Comparison of ENCODE assay signal across 8 cellular contexts in genomic region chr7:26184283-26185020, GRCh38. TPM values are rescaled to one million over a fixed set of nuclear protein-coding genes. Genes with fewer than 3 reads are reported as not detected.
A peak's percentile ranks its signal among the peaks of the same experiment; 100 is the strongest.
DNase-seq lines count a peak whose midpoint lies in the region; ATAC-seq, FAIRE-seq and TF ChIP-seq lines count a peak whose summit lies in the region.
"Not testable (repeated sequence)": the region's sequence is repeated elsewhere in the genome, so short reads cannot be mapped to it uniquely, and the experiment has no call there.

No MANE protein-coding gene starts in this region.

- H3K79me2 ChIP-seq in OCI-LY7 (ENCODE audit: insufficient read depth, low read depth, low read length); endothelial cell of umbilical vein (ENCODE audit: control insufficient read depth, insufficient read depth, low read length): not testable (repeated sequence)

- dilution Hi-C loops in endothelial cell of umbilical vein (cut with MboI; ENCODE audit: extremely low pct_ligation_motif_present, low sequenced_read_pairs) = loop anchor here (25.0 kb wide), 1 partner anchor 978 kb away; the partner anchor contains the start of genes HOXA10, HOXA3, HOXA7 and HOXA9

- H3K9ac ChIP-seq in endothelial cell of umbilical vein (replicated peaks; ENCODE audit: extremely low read depth, insufficient read depth, low read length) = not testable (repeated sequence)

- H3K4me1 Mint-ChIP-seq in CD8-positive, alpha-beta memory T cell = peaks cover 68 to 91% (median 86%) of the 10 kb centered on the region in 3 donors
- H3K4me1 Mint-ChIP-seq in WTC11 = peaks cover 46% of the 10 kb centered on the region
- H3K4me1 Mint-ChIP-seq in activated naive CD4-positive, alpha-beta T cell treated with anti-CD3 and anti-CD28 coated beads, Interleukin-2, amount 50 U/mL, for 24 hours = peaks cover 84% of the 10 kb centered on the region
- peaks cover 72 to 76% of the 10 kb centered on the region in 2 donors for H3K4me1 Mint-ChIP-seq in natural killer cell treated with Interleukin-12 subunit alpha and Interleukin-12 subunit beta and Interleukin-15 and Interleukin-18, amount 100 ng/mL, for 72 hours (ENCODE audit: low read depth in 2 of 2)

- H3K9me3 Mint-ChIP-seq in CD8-positive, alpha-beta memory T cell; WTC11; natural killer cell treated with Interleukin-12 subunit alpha and Interleukin-12 subunit beta and Interleukin-15 and Interleukin-18, amount 100 ng/mL, for 72 hours: not testable (repeated sequence)
- peaks cover 18% of the 10 kb centered on the region for H3K9me3 Mint-ChIP-seq in activated naive CD4-positive, alpha-beta T cell treated with anti-CD3 and anti-CD28 coated beads, Interleukin-2, amount 50 U/mL, for 24 hours

- not testable (repeated sequence) for H3K4me2 ChIP-seq in OCI-LY7 (ENCODE audit: low read length); endothelial cell of umbilical vein (ENCODE audit: insufficient read depth, low read length)

- not testable (repeated sequence) for H3K4me3 Mint-ChIP-seq in CD8-positive, alpha-beta memory T cell; WTC11; activated naive CD4-positive, alpha-beta T cell treated with anti-CD3 and anti-CD28 coated beads, Interleukin-2, amount 50 U/mL, for 24 hours
- H3K4me3 Mint-ChIP-seq in natural killer cell treated with Interleukin-12 subunit alpha and Interleukin-12 subunit beta and Interleukin-15 and Interleukin-18, amount 100 ng/mL, for 72 hours = peak overlapping the region; percentile 38

- peak overlapping the region in 7 of 8 donors; percentile 38 to 91 (median 68) for H3K27ac Mint-ChIP-seq in CD8-positive, alpha-beta memory T cell
- peak overlapping the region; percentile 92 for H3K27ac Mint-ChIP-seq in WTC11
- H3K27ac Mint-ChIP-seq in activated naive CD4-positive, alpha-beta T cell treated with anti-CD3 and anti-CD28 coated beads, Interleukin-2, amount 50 U/mL, for 24 hours = peak overlapping the region; percentile 95
- H3K27ac Mint-ChIP-seq in natural killer cell treated with Interleukin-12 subunit alpha and Interleukin-12 subunit beta and Interleukin-15 and Interleukin-18, amount 100 ng/mL, for 72 hours = peak overlapping the region; percentile 80 to 86

- H3K36me3 Mint-ChIP-seq in CD8-positive, alpha-beta memory T cell = peaks cover 18 to 43% (median 19%) of the 10 kb centered on the region in 3 donors
- peaks cover 49% of the 10 kb centered on the region for H3K36me3 Mint-ChIP-seq in WTC11
- H3K36me3 Mint-ChIP-seq in activated naive CD4-positive, alpha-beta T cell treated with anti-CD3 and anti-CD28 coated beads, Interleukin-2, amount 50 U/mL, for 24 hours = peaks cover 35% of the 10 kb centered on the region
- peaks cover 33% of the 10 kb centered on the region for H3K36me3 Mint-ChIP-seq in natural killer cell treated with Interleukin-12 subunit alpha and Interleukin-12 subunit beta and Interleukin-15 and Interleukin-18, amount 100 ng/mL, for 72 hours

- not testable (repeated sequence) for BruUV-seq in OCI-LY7 (replicated peaks; lab: Mats Ljungman, UMichigan); endothelial cell of umbilical vein (replicated peaks; lab: Mats Ljungman, UMichigan)

- H3K4me3 ChIP-seq in CD8-positive, alpha-beta memory T cell (ENCODE audit: low read length); HEK293 (ENCODE audit: low read depth, low read length); OCI-LY7 (ENCODE audit: low read depth, low read length, poor library complexity, severe bottlenecking); endothelial cell of umbilical vein (replicated peaks in 1 of 3; ENCODE audit: insufficient read depth in 1 of 3, low read depth in 1 of 3, low read length in 3 of 3): not testable (repeated sequence)

- POLR2A ChIA-PET in CD8-positive, alpha-beta memory T cell (lab: Charles Lee) = interaction anchor here (1.0 to 2.8 kb wide), 2 partner anchors 12 to 32 kb away, joined by 3 to 10 read pairs; partner anchors contain the start of gene NFE2L3
- POLR2A ChIA-PET in HEK293 (lab: Yijun Ruan, JAX) = not testable (repeated sequence)
- POLR2A ChIA-PET in OCI-LY7 (lab: Charles Lee) = interaction anchor here (0.9 kb wide), 1 partner anchor 46 kb away, joined by 3 read pairs; no protein-coding TSS in a partner anchor
- POLR2A ChIA-PET in WTC11 (lab: Charles Lee) = interaction anchor here (1.6 kb wide), 1 partner anchor 32 kb away, joined by 5 read pairs; the partner anchor contains the start of gene NFE2L3
- POLR2A ChIA-PET in endothelial cell of umbilical vein (lab: Charles Lee) = interaction anchor here (0.6 to 0.9 kb wide), 2 partner anchors 11 to 14 kb away, joined by 3 to 4 read pairs; no protein-coding TSS in a partner anchor

- H3K27me3 Mint-ChIP-seq in CD8-positive, alpha-beta memory T cell; WTC11 (ENCODE audit: low read depth); activated naive CD4-positive, alpha-beta T cell treated with anti-CD3 and anti-CD28 coated beads, Interleukin-2, amount 50 U/mL, for 24 hours; natural killer cell treated with Interleukin-12 subunit alpha and Interleukin-12 subunit beta and Interleukin-15 and Interleukin-18, amount 100 ng/mL, for 72 hours: not testable (repeated sequence)

- TF ChIP-seq POLR2A in endothelial cell of umbilical vein (IDR thresholded peaks at IDR 0.05; ENCODE audit: low read depth, low read length) = peak; percentile 3

- not testable (repeated sequence) for DNase-seq in CD8-positive, alpha-beta memory T cell; WTC11 (ENCODE audit: low spot score); endothelial cell of umbilical vein (ENCODE audit: low read depth, low spot score); natural killer cell treated with Interleukin-12 subunit alpha and Interleukin-12 subunit beta and Interleukin-15 and Interleukin-18, amount 100 ng/mL, for 72 hours (ENCODE audit: low spot score); urothelium cell line (ENCODE audit: low spot score)
- DNase-seq in OCI-LY7 (ENCODE audit: low spot score) = peak; percentile 16

- not testable (repeated sequence) for H2AFZ ChIP-seq in OCI-LY7 (ENCODE audit: low read length); endothelial cell of umbilical vein (ENCODE audit: low read depth, low read length)

- not testable (repeated sequence) for H3K36me3 ChIP-seq in CD8-positive, alpha-beta memory T cell (ENCODE audit: insufficient read depth, low read length)
- H3K36me3 ChIP-seq in HEK293 (ENCODE audit: control insufficient read depth in 2 of 2, insufficient read depth in 1 of 2, low read length in 2 of 2) = peaks cover 7 to 18% of the 10 kb centered on the region in 2 experiments; a peak in 2 of 3 replicates
- peaks cover 82% of the 10 kb centered on the region for H3K36me3 ChIP-seq in OCI-LY7 (ENCODE audit: insufficient read depth, low read length)
- H3K36me3 ChIP-seq in endothelial cell of umbilical vein (ENCODE audit: control insufficient read depth in 2 of 2, extremely low read depth in 1 of 2, insufficient read depth in 2 of 2, low read length in 2 of 2) = peaks cover 21 to 26% of the 10 kb centered on the region in 2 experiments

- not testable (repeated sequence) for TF ChIP-seq CTCF in HEK293 (tag by site-specific recombination; IDR thresholded peaks at IDR 0.05); OCI-LY7 (conservative IDR thresholded peaks at IDR 0.05; ENCODE audit: low read length); WTC11 (IDR thresholded peaks at IDR 0.05); endothelial cell of umbilical vein (IDR thresholded peaks at IDR 0.05; ENCODE audit: extremely low read depth in 1 of 2, insufficient read depth in 1 of 2, low read depth in 1 of 2, low read length in 2 of 2)

- not testable (repeated sequence) for H3K9me1 ChIP-seq in endothelial cell of umbilical vein (replicated peaks; ENCODE audit: control insufficient read depth, extremely low read depth, insufficient read depth, low read length)

- H3K4me1 ChIP-seq in CD8-positive, alpha-beta memory T cell (ENCODE audit: insufficient read depth, low read length) = peaks cover 35% of the 10 kb centered on the region
- H3K4me1 ChIP-seq in HEK293 (ENCODE audit: control insufficient read depth, insufficient read depth, low read length); endothelial cell of umbilical vein (ENCODE audit: control insufficient read depth, extremely low read depth, insufficient read depth, low read length): not testable (repeated sequence)
- peaks cover 19% of the 10 kb centered on the region for H3K4me1 ChIP-seq in OCI-LY7 (ENCODE audit: insufficient read depth, low read length, poor library complexity, severe bottlenecking)

- CTCF ChIA-PET in CD8-positive, alpha-beta memory T cell (lab: Charles Lee); OCI-LY7 (lab: Charles Lee; ENCODE audit: unreplicated experiment); WTC11 (lab: Charles Lee): not testable (repeated sequence)
- CTCF ChIA-PET in HEK293 (lab: Yijun Ruan, JAX) (interaction anchor here (1.4 kb wide), 1 partner anchor 14 kb away, joined by 4 read pairs; no protein-coding TSS in a partner anchor), endothelial cell of umbilical vein (lab: Charles Lee) (interaction anchor here (1.0 to 4.6 kb wide), 3 partner anchors 13 to 94 kb away, joined by 3 to 30 read pairs (median 4); no protein-coding TSS in a partner anchor)

- not testable (repeated sequence) for H3K27me3 ChIP-seq in CD8-positive, alpha-beta memory T cell (ENCODE audit: insufficient read depth, low read length, poor library complexity, severe bottlenecking); endothelial cell of umbilical vein (ENCODE audit: control insufficient read depth in 2 of 2, insufficient read depth in 2 of 2, low read length in 2 of 2)

- ATAC-seq in WTC11; natural killer cell treated with Interleukin-12 subunit alpha and Interleukin-12 subunit beta and Interleukin-15 and Interleukin-18, amount 100 ng/mL, for 72 hours: not testable (repeated sequence)

- H3K9me2 ChIP-seq in OCI-LY7 (ENCODE audit: insufficient read depth, low read length) = not testable (repeated sequence)

- peaks cover 18% of the 10 kb centered on the region for H4K20me1 ChIP-seq in OCI-LY7 (ENCODE audit: insufficient read depth, low read length)
- not testable (repeated sequence) for H4K20me1 ChIP-seq in endothelial cell of umbilical vein (replicated peaks; ENCODE audit: control insufficient read depth, extremely low read depth, insufficient read depth, low read length)

- H3K9me3 ChIP-seq in CD8-positive, alpha-beta memory T cell (ENCODE audit: low read length); HEK293 (ENCODE audit: control insufficient read depth, insufficient read depth, low read depth, low read length); OCI-LY7 (ENCODE audit: low read length); endothelial cell of umbilical vein (replicated peaks; ENCODE audit: control insufficient read depth, insufficient read depth, low read length): not testable (repeated sequence)

- H3K27ac ChIP-seq in CD8-positive, alpha-beta memory T cell (ENCODE audit: low read depth, low read length); HEK293 (ENCODE audit: extremely low read depth, low read depth, low read length); endothelial cell of umbilical vein (ENCODE audit: insufficient read depth, low read depth, low read length): not testable (repeated sequence)
- H3K27ac ChIP-seq in OCI-LY7 (ENCODE audit: low read depth, low read length, poor library complexity, severe bottlenecking) = peak overlapping the region; percentile 5

- intact Hi-C loops in OCI-LY7 (cut with micrococcal nuclease; ENCODE audit: unreplicated experiment) = loop anchor here (5.0 kb wide), 2 partner anchors 92 to 292 kb away; no protein-coding TSS in a partner anchor
- intact Hi-C loops in endothelial cell of umbilical vein (cut with micrococcal nuclease) = not testable (repeated sequence)

- peak; percentile 49 for FAIRE-seq in endothelial cell of umbilical vein (lab: Jason Lieb, UNC)
- FAIRE-seq in urothelium cell line (lab: Jason Lieb, UNC) = peak; percentile 84

RNA-seq across cellular contexts. Expression of gene HNRNPA2B1, which starts 16.1 kb away (rescaled TPM):
- 100 to 1,000 TPM; 950 to 966 TPM for total RNA-seq in CD8-positive, alpha-beta memory T cell
- 742 TPM for polyA plus RNA-seq in CD8-positive, alpha-beta memory T cell
- total RNA-seq in OCI-LY7 (2014; rRNA removed; shearing (Covaris generic)) = 258 and 406 TPM in 2 replicates
- total RNA-seq in OCI-LY7 (2022) (1,014 and 1,090 TPM in 2 replicates), WTC11 (2021) (1,081 to 1,101 TPM (median 1,097 TPM) in 3 replicates), endothelial cell of umbilical vein (703 and 717 TPM in 2 replicates)
- polyA plus RNA-seq in endothelial cell of umbilical vein = 104 and 198 TPM in 2 replicates
- 420 and 499 TPM in 2 replicates for polyA plus RNA-seq in endothelial cell of umbilical vein (2011; cell fraction: cytosol; rRNA removed)
- 496 and 792 TPM in 2 replicates for polyA plus RNA-seq in endothelial cell of umbilical vein (2011; cell fraction: nucleus; rRNA removed)
- polyA plus RNA-seq in endothelial cell of umbilical vein (2012) = 674 and 1,097 TPM in 2 replicates
- 165 and 169 TPM in 2 replicates for polyA minus RNA-seq in endothelial cell of umbilical vein
- polyA minus RNA-seq in endothelial cell of umbilical vein (2011; cell fraction: cytosol; rRNA and poly(A)+ RNA removed) = 207 TPM
- polyA minus RNA-seq in endothelial cell of umbilical vein (2011; cell fraction: nucleus; rRNA and poly(A)+ RNA removed) = 209 and 233 TPM in 2 replicates
- total RNA-seq in natural killer cell treated with Interleukin-12 subunit alpha and Interleukin-12 subunit beta and Interleukin-15 and Interleukin-18, amount 100 ng/mL, for 72 hours = 1,000 to 10,000 TPM in 1 of 2 donors, 100 to 1,000 TPM in 1; 824 to 1,096 TPM

RNA-seq across cellular contexts. Expression of gene CBX3, which starts 17.1 kb away (rescaled TPM):
- total RNA-seq in CD8-positive, alpha-beta memory T cell = 100 to 1,000 TPM; 293 to 296 TPM
- polyA plus RNA-seq in CD8-positive, alpha-beta memory T cell = 107 TPM
- total RNA-seq in OCI-LY7 (2014; rRNA removed; shearing (Covaris generic)) = 252 and 259 TPM in 2 replicates
- total RNA-seq in OCI-LY7 (2022) = 350 and 364 TPM in 2 replicates
- total RNA-seq in WTC11 (2021) = 204 to 232 TPM (median 213 TPM) in 3 replicates
- total RNA-seq in endothelial cell of umbilical vein = 184 and 200 TPM in 2 replicates
- polyA plus RNA-seq in endothelial cell of umbilical vein = 41.7 and 47.5 TPM in 2 replicates
- 86.6 and 94.2 TPM in 2 replicates for polyA plus RNA-seq in endothelial cell of umbilical vein (2011; cell fraction: cytosol; rRNA removed)
- polyA plus RNA-seq in endothelial cell of umbilical vein (2011; cell fraction: nucleus; rRNA removed) = 78.8 and 112 TPM in 2 replicates
- polyA plus RNA-seq in endothelial cell of umbilical vein (2012) = 119 and 202 TPM in 2 replicates
- 22.8 and 24.5 TPM in 2 replicates for polyA minus RNA-seq in endothelial cell of umbilical vein
- polyA minus RNA-seq in endothelial cell of umbilical vein (2011; cell fraction: cytosol; rRNA and poly(A)+ RNA removed) = 44.4 TPM
- 51.5 and 52.5 TPM in 2 replicates for polyA minus RNA-seq in endothelial cell of umbilical vein (2011; cell fraction: nucleus; rRNA and poly(A)+ RNA removed)
- total RNA-seq in natural killer cell treated with Interleukin-12 subunit alpha and Interleukin-12 subunit beta and Interleukin-15 and Interleukin-18, amount 100 ng/mL, for 72 hours = 100 to 1,000 TPM; 184 to 218 TPM

RNA-seq across cellular contexts. Expression of gene NFE2L3, which starts 32.5 kb away (rescaled TPM):
- total RNA-seq in CD8-positive, alpha-beta memory T cell = 10 to 100 TPM; 43.5 to 47.4 TPM
- polyA plus RNA-seq in CD8-positive, alpha-beta memory T cell = 6.5 TPM
- 10.7 and 13.3 TPM in 2 replicates for total RNA-seq in OCI-LY7 (2014; rRNA removed; shearing (Covaris generic))
- total RNA-seq in OCI-LY7 (2022) (12.3 and 12.6 TPM in 2 replicates), WTC11 (2021) (66.8 to 68.6 TPM (median 68.5 TPM) in 3 replicates), endothelial cell of umbilical vein (28.4 and 40.2 TPM in 2 replicates)
- 29.6 and 30.8 TPM in 2 replicates for polyA plus RNA-seq in endothelial cell of umbilical vein
- 36.1 and 37.8 TPM in 2 replicates for polyA plus RNA-seq in endothelial cell of umbilical vein (2011; cell fraction: cytosol; rRNA removed)
- polyA plus RNA-seq in endothelial cell of umbilical vein (2011; cell fraction: nucleus; rRNA removed) = 27.3 and 32.9 TPM in 2 replicates
- polyA plus RNA-seq in endothelial cell of umbilical vein (2012) = 42.9 and 67.1 TPM in 2 replicates
- polyA minus RNA-seq in endothelial cell of umbilical vein = 45.2 and 45.7 TPM in 2 replicates
- not detected for polyA minus RNA-seq in endothelial cell of umbilical vein (2011; cell fraction: cytosol; rRNA and poly(A)+ RNA removed)
- polyA minus RNA-seq in endothelial cell of umbilical vein (2011; cell fraction: nucleus; rRNA and poly(A)+ RNA removed) = 14.6 and 23.3 TPM in 2 replicates
- total RNA-seq in natural killer cell treated with Interleukin-12 subunit alpha and Interleukin-12 subunit beta and Interleukin-15 and Interleukin-18, amount 100 ng/mL, for 72 hours = 10 to 100 TPM; 21.3 to 29.1 TPM
